16 cellular contexts compared by ENCODE assay signal in the genomic region with DNA sequence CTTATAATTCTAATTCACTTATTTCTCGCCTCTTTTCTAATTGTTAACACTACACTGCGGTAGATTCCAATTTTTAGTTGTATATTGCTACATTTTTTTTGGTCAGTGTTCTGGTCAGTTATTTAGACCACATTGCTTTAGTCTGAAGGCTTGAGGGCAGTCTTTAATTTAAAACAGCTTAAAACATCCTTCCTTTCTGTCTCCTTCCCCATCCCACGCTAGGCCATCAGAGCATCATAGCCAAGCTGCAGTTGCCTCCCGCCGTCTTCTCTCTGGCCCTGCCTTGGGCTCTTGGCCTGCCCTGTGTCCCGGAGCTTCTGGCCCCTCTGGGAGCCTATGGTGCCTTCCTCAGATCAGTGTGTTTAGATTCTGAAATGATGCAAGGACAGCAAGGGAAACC. TPM values are rescaled to one million over a fixed set of nuclear protein-coding genes. Genes with fewer than 3 reads are reported as not detected.
A peak's percentile ranks its signal among the peaks of the same experiment; 100 is the strongest.
DNase-seq lines count a peak whose midpoint lies in the region; ATAC-seq and TF ChIP-seq lines count a peak whose summit lies in the region.
"Had no signal": no experiment of that assay in that cellular context is flagged by ENCODE, and none has a peak within 500 bp of the region (broad histone marks: within the 10 kb centered on the region; RNA-seq: fewer than 3 reads in every experiment).

No MANE protein-coding gene starts in this region.

- no peak overlapping the region for H3K4me3 ChIP-seq in AG10803 (ENCODE audit: low read length)
- H3K4me3 ChIP-seq in upper lobe of right lung = no peak overlapping the region

- no peak for TF ChIP-seq CTCF in AG10803 (conservative IDR thresholded peaks at IDR 0.05; ENCODE audit: low read length)
- no peak for TF ChIP-seq CTCF in upper lobe of right lung (IDR thresholded peaks at IDR 0.05)

- no peaks in the 10 kb centered on the region for H3K36me3 ChIP-seq in upper lobe of right lung
- H3K36me3 ChIP-seq: BE2C had no signal

- DNase-seq in AG10803 (ENCODE audit: low read depth) (peak; percentile 54), RPMI7951 (ENCODE audit: low read depth) (peak; percentile 48), mesenteric fat pad (ENCODE audit: low spot score) (peak; percentile 47), upper lobe of right lung (peak; percentile 31), SKM-1 (lab: John Stamatoyannopoulos, UW; ENCODE audit: unreplicated experiment) (no peak)
- DNase-seq: 8988T; BE2C; Caco-2; CD8-positive, alpha-beta T cell; DND-41; GDM1; HCEC 1CT had no signal

- peaks cover 6% of the 10 kb centered on the region for H3K27me3 ChIP-seq in upper lobe of right lung
- H3K27me3 ChIP-seq: BE2C had no signal

- intact Hi-C loops in upper lobe of right lung (cut with DNase I) = loop anchor here (5.0 kb wide), 1 partner anchor 341 kb away; no protein-coding TSS in a partner anchor

- no peak overlapping the region for H3K27ac ChIP-seq in upper lobe of right lung
- H3K27ac ChIP-seq: C4-2B, HL-60 had no signal

- ATAC-seq in upper lobe of right lung = no peak
- ATAC-seq in GM21390 (IDR thresholded peaks at IDR 0.05; ENCODE audit: unreplicated experiment) = no peak
- no peak for ATAC-seq in GM21619 (IDR thresholded peaks at IDR 0.05; ENCODE audit: unreplicated experiment)
- ATAC-seq: CD8-positive, alpha-beta T cell had no signal

- no peaks in the 10 kb centered on the region for H3K4me1 ChIP-seq in upper lobe of right lung
- H3K4me1 ChIP-seq: BE2C, Caco-2 had no signal

- H3K9me3 ChIP-seq in upper lobe of right lung = no peaks in the 10 kb centered on the region
- H3K9me3 ChIP-seq: BE2C, Caco-2 had no signal

RNA-seq across cellular contexts. Expression of gene GLI2, which starts 52.6 kb away (rescaled TPM):
- 3.2 and 3.9 TPM in 2 replicates for total RNA-seq in RPMI7951 (2014; rRNA removed; shearing (Covaris generic))
- total RNA-seq in mesenteric fat pad (4.1 TPM), upper lobe of right lung (4.7 TPM)
- total RNA-seq: CD8-positive, alpha-beta T cell had no signal
